8 cellular contexts compared by ENCODE assay signal in genomic region chr4:155953151-155954117, GRCh38. TPM values are rescaled to one million over a fixed set of nuclear protein-coding genes. Genes with fewer than 3 reads are reported as not detected.
A peak's percentile ranks its signal among the peaks of the same experiment; 100 is the strongest.
DNase-seq lines count a peak whose midpoint lies in the region; ATAC-seq and TF ChIP-seq lines count a peak whose summit lies in the region.

TSS of gene CTSO (minus strand) at chr4:155953866. CDS start at chr4:155953847, 19 bp downstream.

- H3K4me1 ChIP-seq in SJCRH30 (no peaks in the 10 kb centered on the region), gastroesophageal sphincter (peaks cover 0 to 19% (median 4%) of the 10 kb centered on the region in 3 donors), suprapubic skin (peaks cover 9% of the 10 kb centered on the region)

- peak within 1 kb of the TSS; percentile 98 for H3K27ac Mint-ChIP-seq in activated naive CD4-positive, alpha-beta T cell treated with anti-CD3 and anti-CD28 coated beads for 36 hours

- peak; percentile 50 to 69 (median 68) for TF ChIP-seq CTCF in gastroesophageal sphincter (IDR thresholded peaks at IDR 0.05)
- TF ChIP-seq CTCF in suprapubic skin (IDR thresholded peaks at IDR 0.05): peak; percentile 29 to 48

- H3K36me3 ChIP-seq in KOPT-K1 (ENCODE audit: insufficient read depth, low read length) (no peaks in the 10 kb centered on the region), SJCRH30 (no peaks in the 10 kb centered on the region), gastroesophageal sphincter (no peaks in the 10 kb centered on the region), suprapubic skin (no peaks in the 10 kb centered on the region)

- 0% methylated on average over 11 to 16 of the region's 58 CpGs for WGBS in gastroesophageal sphincter (ENCODE audit: low coverage in 1 of 2), 2 donors
- under 1% methylated on average over 48 of the region's 58 CpGs for WGBS in suprapubic skin

- H3K4me3 ChIP-seq in SJCRH30 (peak within 1 kb of the TSS; percentile 74), gastroesophageal sphincter (peak within 1 kb of the TSS; percentile 50 to 87), suprapubic skin (peak within 1 kb of the TSS; percentile 90)

- TF ChIP-seq EP300 in gastroesophageal sphincter (IDR thresholded peaks at IDR 0.05) (no peak), suprapubic skin (IDR thresholded peaks at IDR 0.05) (no peak)

- peak within 1 kb of the TSS; percentile 95 for H3K4me3 Mint-ChIP-seq in activated naive CD4-positive, alpha-beta T cell treated with anti-CD3 and anti-CD28 coated beads for 36 hours

- no peaks in the 10 kb centered on the region for H3K9me3 Mint-ChIP-seq in activated naive CD4-positive, alpha-beta T cell treated with anti-CD3 and anti-CD28 coated beads for 36 hours

- peaks cover 4% of the 10 kb centered on the region for H3K27me3 Mint-ChIP-seq in activated naive CD4-positive, alpha-beta T cell treated with anti-CD3 and anti-CD28 coated beads for 36 hours (ENCODE audit: low read depth)

- TF ChIP-seq POLR2A in gastroesophageal sphincter (IDR thresholded peaks at IDR 0.05): peak; percentile 69 to 71
- peak; percentile 50 to 60 for TF ChIP-seq POLR2A in suprapubic skin (IDR thresholded peaks at IDR 0.05)

- intact Hi-C loops in activated naive CD4-positive, alpha-beta T cell treated with anti-CD3 and anti-CD28 coated beads for 36 hours (cut with micrococcal nuclease): loop anchor here (1.0 to 5.0 kb wide), 7 partner anchors 144 to 1403 kb away; partner anchors contain the start of genes GUCY1B1, MAP9, PDGFC and PLRG1

- peak; percentile 97 for ATAC-seq in GM21737 (IDR thresholded peaks at IDR 0.05; ENCODE audit: unreplicated experiment)
- ATAC-seq in gastroesophageal sphincter: peak; percentile 91

- CTCF ChIA-PET in activated naive CD4-positive, alpha-beta T cell treated with anti-CD3 and anti-CD28 coated beads for 36 hours (lab: Charles Lee): interaction anchor here (0.6 to 3.4 kb wide), 17 partner anchors 8 to 1956 kb away, joined by 3 to 21 read pairs (median 3); no protein-coding TSS in a partner anchor

- H3K9me3 ChIP-seq in KOPT-K1 (ENCODE audit: insufficient read depth, low read length, poor library complexity, severe bottlenecking) (no peaks in the 10 kb centered on the region), SJCRH30 (replicated peaks) (no peaks in the 10 kb centered on the region), gastroesophageal sphincter (no peaks in the 10 kb centered on the region), suprapubic skin (no peaks in the 10 kb centered on the region)

- peak within 1 kb of the TSS; percentile 71 for H3K27ac ChIP-seq in KOPT-K1 (ENCODE audit: low read depth, low read length, poor library complexity, severe bottlenecking)
- peak within 1 kb of the TSS; percentile 90 for H3K27ac ChIP-seq in SJCRH30
- peak within 1 kb of the TSS; percentile 82 to 100 (median 99) for H3K27ac ChIP-seq in gastroesophageal sphincter
- H3K27ac ChIP-seq in suprapubic skin: peak within 1 kb of the TSS; percentile 99

- H3K36me3 Mint-ChIP-seq in activated naive CD4-positive, alpha-beta T cell treated with anti-CD3 and anti-CD28 coated beads for 36 hours (ENCODE audit: low read depth): no peaks in the 10 kb centered on the region

- DNase-seq in EL (peak; percentile 79), SJCRH30 (peak; percentile 70 to 72), nucleus accumbens (lab: John Stamatoyannopoulos, UW) (peak in 55 of 56 donors; percentile 19 to 85 (median 72)), suprapubic skin (ENCODE audit: low spot score in 2 of 2) (peak; percentile 77 to 87)
- DNase-seq in activated naive CD4-positive, alpha-beta T cell treated with anti-CD3 and anti-CD28 coated beads for 36 hours: peak; percentile 78

- H3K27me3 ChIP-seq in SJCRH30 (no peaks in the 10 kb centered on the region), gastroesophageal sphincter (no peaks in the 10 kb centered on the region), suprapubic skin (no peaks in the 10 kb centered on the region)

- peaks cover 18% of the 10 kb centered on the region for H3K4me1 Mint-ChIP-seq in activated naive CD4-positive, alpha-beta T cell treated with anti-CD3 and anti-CD28 coated beads for 36 hours (ENCODE audit: low read depth)

RNA-seq across cellular contexts. Expression of gene CTSO, which starts in this region (rescaled TPM):
- total RNA-seq in SJCRH30 (2014; rRNA removed; shearing (Covaris generic)): 0.14 and 0.23 TPM in 2 replicates
- 1 to 10 TPM; 2.1 to 2.6 TPM for total RNA-seq in activated naive CD4-positive, alpha-beta T cell treated with anti-CD3 and anti-CD28 coated beads for 36 hours
- total RNA-seq in gastroesophageal sphincter (10 to 100 TPM; 16.6 to 36.8 (median 29.4) TPM), suprapubic skin (1 to 10 TPM; 5.7 to 8.0 (median 7.6) TPM)

Comparison
In these comparisons a context has a peak if more than half of its experiments do, and no peak if none do; other contexts are left out.
1. Peak in every context shown above with its lines: DNase-seq, ATAC-seq, H3K4me3 ChIP-seq and H3K27ac ChIP-seq.
2. Peak in DNase-seq, H3K4me3 ChIP-seq and H3K27ac ChIP-seq in SJCRH30; RNA of the gene not detected or under 1 TPM.